Comparison of ENCODE assay signal across 24 cellular contexts in the genomic region with DNA sequence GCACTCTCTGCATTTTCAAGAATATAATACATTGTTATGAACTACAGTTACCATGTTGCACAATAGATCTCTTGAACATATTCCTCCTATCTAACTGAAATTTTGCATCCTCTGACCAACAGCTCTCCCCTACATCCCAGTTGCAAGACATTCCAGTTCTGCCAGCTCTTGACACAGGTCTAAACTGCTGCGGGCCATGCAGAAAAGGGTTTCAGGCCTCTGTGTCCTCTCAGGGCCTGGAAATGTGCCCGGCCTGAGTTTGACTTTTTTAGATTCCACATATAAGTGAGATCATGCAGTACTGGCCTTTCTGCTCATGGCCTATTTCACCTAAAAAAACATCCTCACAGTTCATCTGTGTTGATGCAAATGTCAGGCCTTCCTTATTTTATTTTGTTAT.
"Had no signal": no experiment of that assay in that cellular context is flagged by ENCODE, and none has a peak within 500 bp of the region (broad histone marks: within the 10 kb centered on the region; RNA-seq: fewer than 3 reads in every experiment).

No MANE protein-coding gene starts in this region.

- H3K4me1 ChIP-seq: esophagus muscularis mucosa, foreskin keratinocyte, gastroesophageal sphincter, heart left ventricle, lower lobe of right lung had no signal

- H2AFZ ChIP-seq: hepatocyte had no signal

- DNase-seq: dermis blood vessel endothelial cell; dorsolateral prefrontal cortex; effector CD4-positive, alpha-beta T cell; effector memory CD4-positive, alpha-beta T cell; foreskin keratinocyte; heart left ventricle; hypothalamus; immature natural killer cell; islet precursor cell; kidney; kidney glomerular epithelial cell; left colon; left ventricle myocardium superior; lower lobe of right lung; mesenchymal stem cell; mucosa of descending colon had no signal

- H3K4me2 ChIP-seq: hepatocyte had no signal

- H3K9me3 ChIP-seq: lower lobe of right lung, mucosa of descending colon had no signal

- FAIRE-seq: colon, endothelial cell of umbilical vein, frontal cortex, kidney had no signal

- H3K4me3 ChIP-seq: coronary artery, dorsolateral prefrontal cortex, esophagus muscularis mucosa, gastroesophageal sphincter, heart left ventricle, hepatocyte, lower lobe of right lung, mucosa of descending colon had no signal

- H3K36me3 ChIP-seq: esophagus muscularis mucosa, gastroesophageal sphincter, heart left ventricle, lower lobe of right lung had no signal

- H3K27me3 ChIP-seq: hepatocyte had no signal

- H3K27ac ChIP-seq: coronary artery, dorsolateral prefrontal cortex, esophagus muscularis mucosa, foreskin keratinocyte, gastroesophageal sphincter, heart left ventricle, hepatocyte, lower lobe of right lung had no signal

- H3K79me2 ChIP-seq: hepatocyte had no signal

- ATAC-seq: foreskin keratinocyte, gastroesophageal sphincter, heart left ventricle, left colon, left lobe of liver, left ventricle myocardium superior, lower lobe of right lung, mucosa of descending colon had no signal
